20 cellular contexts compared by ENCODE assay signal in genomic region chr12:115886666-115887065, GRCh38.
"Had no signal": no experiment of that assay in that cellular context is flagged by ENCODE, and none has a peak within 500 bp of the region (broad histone marks: within the 10 kb centered on the region; RNA-seq: fewer than 3 reads in every experiment).

No MANE protein-coding gene starts in this region.

- ATAC-seq: left colon; left lung; natural killer cell; psoas muscle; stimulated activated effector memory CD8-positive, alpha-beta T cell treated with anti-CD3 and anti-CD28 coated beads, Interleukin-12 subunit alpha, Interleukin-12 subunit beta, amount 100 ng/mL, for 72 hours had no signal

- H3K4me3 ChIP-seq: left lung, lung, psoas muscle, sigmoid colon, spleen, tibial nerve, uterus had no signal

- H3K4me1 ChIP-seq: left lung, parathyroid adenoma, psoas muscle, sigmoid colon, spleen, tibial nerve, uterus had no signal

- H3K9me3 ChIP-seq: left lung, psoas muscle, sigmoid colon, spleen, tibial nerve, uterus had no signal

- H3K36me3 ChIP-seq: left lung, sigmoid colon, spleen, tibial nerve, uterus had no signal

- DNase-seq: hypothalamus; immature natural killer cell; kidney; left colon; left lung; mesendoderm; naive B cell; natural killer cell; nucleus accumbens; psoas muscle; sigmoid colon; small intestine; spleen; stimulated activated CD4-positive, alpha-beta T cell treated with anti-CD3 and anti-CD28 coated beads, Interleukin-4, amount 100 ng/mL, for 24 hours; stimulated activated naive CD4-positive, alpha-beta T cell; uterus had no signal

- H3K27ac ChIP-seq: left lung, parathyroid adenoma, psoas muscle, sigmoid colon, spleen, tibial nerve, uterus had no signal

- H3K79me2 ChIP-seq: parathyroid adenoma had no signal

- H3K27me3 ChIP-seq: sigmoid colon, tibial nerve, uterus had no signal

- H2AFZ ChIP-seq: parathyroid adenoma had no signal
